ENCODE assay signal across 19 cellular contexts in the genomic region with DNA sequence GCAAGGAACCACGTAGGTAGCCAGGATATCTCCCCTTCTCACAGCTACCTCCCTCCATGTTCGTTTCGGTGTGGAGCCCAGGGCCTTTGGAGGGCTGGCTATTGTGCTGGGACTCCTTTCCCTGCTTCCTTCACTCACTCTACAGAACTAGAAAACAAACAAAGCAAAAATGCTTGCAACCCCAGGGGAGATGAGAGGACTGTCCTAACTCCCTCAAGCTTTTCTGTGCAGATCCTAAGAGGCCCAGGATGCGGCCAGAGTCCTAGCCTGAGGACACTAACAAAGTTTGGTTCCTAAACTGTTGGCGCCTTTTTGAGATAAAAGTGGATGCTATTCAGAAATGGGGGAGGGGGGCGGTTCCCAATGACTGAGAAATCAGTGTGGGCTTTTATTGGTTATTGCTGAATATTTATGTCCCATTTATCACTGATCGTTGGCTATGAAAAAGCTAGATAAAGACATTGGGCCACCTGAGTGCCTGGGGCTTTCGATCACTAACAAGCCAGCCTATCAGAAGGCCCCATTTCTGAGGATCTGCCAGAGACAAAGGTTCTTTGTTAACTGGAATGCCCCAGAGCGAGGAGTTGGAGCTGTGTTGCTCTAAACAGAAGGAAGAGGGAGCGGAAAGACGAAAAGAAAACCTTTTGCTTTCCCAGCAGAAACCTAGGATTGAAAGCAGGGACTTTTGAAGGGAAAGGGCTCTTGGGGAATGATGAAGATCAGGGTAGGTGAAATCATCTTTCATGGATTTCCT.
DNase-seq lines count a peak whose midpoint lies in the region; ATAC-seq and TF ChIP-seq lines count a peak whose summit lies in the region.
"Had no signal": no experiment of that assay in that cellular context is flagged by ENCODE, and none has a peak within 500 bp of the region (broad histone marks: within the 10 kb centered on the region; RNA-seq: fewer than 3 reads in every experiment).

No MANE protein-coding gene starts in this region.

- no peaks in the 10 kb centered on the region for H3K27me3 ChIP-seq in neural progenitor cell
- no peaks in the 10 kb centered on the region for H3K27me3 ChIP-seq in CD8-positive, alpha-beta memory T cell (ENCODE audit: insufficient read depth, low read length, poor library complexity, severe bottlenecking)
- H3K27me3 ChIP-seq: right atrium auricular region, tibial nerve had no signal

- peaks cover 6% of the 10 kb centered on the region for H3K4me1 Mint-ChIP-seq in neural progenitor cell
- no peaks in the 10 kb centered on the region for H3K4me1 Mint-ChIP-seq in CD8-positive, alpha-beta memory T cell
- H3K4me1 Mint-ChIP-seq: activated naive CD8-positive, alpha-beta T cell treated with anti-CD3 and anti-CD28 coated beads, Interleukin-2, amount 10 ng/mL, durations not matched to agents 7 days and 5 days; natural killer cell had no signal

- H3K4me1 ChIP-seq in neural progenitor cell, result peaks cover 19% of the 10 kb centered on the region
- no peaks in the 10 kb centered on the region for H3K4me1 ChIP-seq in CD8-positive, alpha-beta memory T cell (ENCODE audit: insufficient read depth, low read length)

- H2AFZ ChIP-seq in neural progenitor cell (replicated peaks), result peak overlapping the region; percentile 98

- no peaks in the 10 kb centered on the region for H3K9me3 Mint-ChIP-seq in neural progenitor cell
- H3K9me3 Mint-ChIP-seq in CD8-positive, alpha-beta memory T cell, result no peaks in the 10 kb centered on the region
- H3K9me3 Mint-ChIP-seq: activated naive CD8-positive, alpha-beta T cell treated with anti-CD3 and anti-CD28 coated beads, Interleukin-2, amount 10 ng/mL, durations not matched to agents 7 days and 5 days; natural killer cell had no signal

- H3K27ac Mint-ChIP-seq in neural progenitor cell, result no peak overlapping the region
- no peak overlapping the region for H3K27ac Mint-ChIP-seq in CD8-positive, alpha-beta memory T cell
- H3K27ac Mint-ChIP-seq: activated naive CD8-positive, alpha-beta T cell treated with anti-CD3 and anti-CD28 coated beads, Interleukin-2, amount 10 ng/mL, durations not matched to agents 7 days and 5 days; natural killer cell had no signal

- peak; percentile 63 for DNase-seq in COLO829 (ENCODE audit: low spot score)
- peak; percentile 24 for DNase-seq in RPMI7951 (ENCODE audit: low read depth)
- peak; percentile 30 to 33 for DNase-seq in hippocampal formation (lab: John Stamatoyannopoulos, UW)
- DNase-seq in neural progenitor cell (ENCODE audit: low spot score), result peak; percentile 84
- DNase-seq in CD8-positive, alpha-beta memory T cell, result no peak
- no peak for DNase-seq in D341Med (ENCODE audit: low spot score)
- no peak for DNase-seq in NK-92 (lab: John Stamatoyannopoulos, UW; ENCODE audit: unreplicated experiment)
- DNase-seq: activated CD4-positive, CD25-positive, alpha-beta regulatory T cell; activated naive CD8-positive, alpha-beta T cell treated with anti-CD3 and anti-CD28 coated beads, Interleukin-2, amount 10 ng/mL, durations not matched to agents 7 days and 5 days; DMS 273 treated with DMSO at 0.1 percent for 48 hours; left colon; natural killer cell; NCI-H1930; stimulated activated CD4-positive, alpha-beta T cell treated with anti-CD3 and anti-CD28 coated beads, Interleukin-1b, Interleukin-23, amount 100 ng/mL, for 48 hours; T-helper 1 cell had no signal

- H3K27me3 Mint-ChIP-seq in neural progenitor cell (ENCODE audit: insufficient read depth, low read depth), result no peaks in the 10 kb centered on the region
- H3K27me3 Mint-ChIP-seq in CD8-positive, alpha-beta memory T cell, result no peaks in the 10 kb centered on the region

- POLR2A ChIA-PET in CD8-positive, alpha-beta memory T cell (lab: Charles Lee), result no interaction called here

- H3K79me2 ChIP-seq in neural progenitor cell (ENCODE audit: low read depth), result no peaks in the 10 kb centered on the region

- ATAC-seq in GM18870 (IDR thresholded peaks at IDR 0.05; ENCODE audit: unreplicated experiment), result no peak
- ATAC-seq: left colon, natural killer cell had no signal

- CTCF ChIA-PET in CD8-positive, alpha-beta memory T cell (lab: Charles Lee), result no interaction called here

- no peak overlapping the region for H3K4me3 Mint-ChIP-seq in neural progenitor cell
- no peak overlapping the region for H3K4me3 Mint-ChIP-seq in CD8-positive, alpha-beta memory T cell
- H3K4me3 Mint-ChIP-seq: activated naive CD8-positive, alpha-beta T cell treated with anti-CD3 and anti-CD28 coated beads, Interleukin-2, amount 10 ng/mL, durations not matched to agents 7 days and 5 days; natural killer cell had no signal

- peaks cover 16% of the 10 kb centered on the region for H3F3A ChIP-seq in neural progenitor cell (ENCODE audit: low read depth)

- no peak overlapping the region for H3K9ac ChIP-seq in neural progenitor cell

- H3K36me3 ChIP-seq in neural progenitor cell, result no peaks in the 10 kb centered on the region
- H3K36me3 ChIP-seq in CD8-positive, alpha-beta memory T cell (ENCODE audit: insufficient read depth, low read length), result no peaks in the 10 kb centered on the region
- H3K36me3 ChIP-seq: cardiac muscle cell, right atrium auricular region, tibial nerve had no signal

- peak overlapping the region; percentile 19 for H3K4me3 ChIP-seq in neural progenitor cell
- H3K4me3 ChIP-seq in CD8-positive, alpha-beta memory T cell (ENCODE audit: low read length), result no peak overlapping the region
- H3K4me3 ChIP-seq: cardiac muscle cell, right atrium auricular region had no signal

- peak overlapping the region; percentile 92 for H3K27ac ChIP-seq in neural progenitor cell
- H3K27ac ChIP-seq in CD8-positive, alpha-beta memory T cell (ENCODE audit: low read depth, low read length), result no peak overlapping the region
- H3K27ac ChIP-seq: cardiac muscle cell, right atrium auricular region had no signal

- TF ChIP-seq CTCF in neural progenitor cell (IDR thresholded peaks at IDR 0.05), result no peak

- H3K36me3 Mint-ChIP-seq in neural progenitor cell, result no peaks in the 10 kb centered on the region
- H3K36me3 Mint-ChIP-seq in CD8-positive, alpha-beta memory T cell, result no peaks in the 10 kb centered on the region
- H3K36me3 Mint-ChIP-seq: activated naive CD8-positive, alpha-beta T cell treated with anti-CD3 and anti-CD28 coated beads, Interleukin-2, amount 10 ng/mL, durations not matched to agents 7 days and 5 days; natural killer cell had no signal

- no peaks in the 10 kb centered on the region for H4K20me1 ChIP-seq in neural progenitor cell (ENCODE audit: low read depth)

- peak overlapping the region; percentile 67 for H3K4me2 ChIP-seq in neural progenitor cell

- H3K9me3 ChIP-seq in neural progenitor cell (ENCODE audit: low read depth), result no peaks in the 10 kb centered on the region
- no peaks in the 10 kb centered on the region for H3K9me3 ChIP-seq in CD8-positive, alpha-beta memory T cell (ENCODE audit: low read length)
- H3K9me3 ChIP-seq: right atrium auricular region, tibial nerve had no signal

Comparison
In these comparisons a context has a peak if more than half of its experiments do, and no peak if none do; other contexts are left out.
1. DNase-seq: peak in COLO829 (single experiment), RPMI7951 (single experiment), hippocampal formation (2 of 2) and neural progenitor cell (single experiment); none in CD8-positive, alpha-beta memory T cell (0 of 5), D341Med (single experiment) and NK-92 (single experiment).